In the genomic region with DNA sequence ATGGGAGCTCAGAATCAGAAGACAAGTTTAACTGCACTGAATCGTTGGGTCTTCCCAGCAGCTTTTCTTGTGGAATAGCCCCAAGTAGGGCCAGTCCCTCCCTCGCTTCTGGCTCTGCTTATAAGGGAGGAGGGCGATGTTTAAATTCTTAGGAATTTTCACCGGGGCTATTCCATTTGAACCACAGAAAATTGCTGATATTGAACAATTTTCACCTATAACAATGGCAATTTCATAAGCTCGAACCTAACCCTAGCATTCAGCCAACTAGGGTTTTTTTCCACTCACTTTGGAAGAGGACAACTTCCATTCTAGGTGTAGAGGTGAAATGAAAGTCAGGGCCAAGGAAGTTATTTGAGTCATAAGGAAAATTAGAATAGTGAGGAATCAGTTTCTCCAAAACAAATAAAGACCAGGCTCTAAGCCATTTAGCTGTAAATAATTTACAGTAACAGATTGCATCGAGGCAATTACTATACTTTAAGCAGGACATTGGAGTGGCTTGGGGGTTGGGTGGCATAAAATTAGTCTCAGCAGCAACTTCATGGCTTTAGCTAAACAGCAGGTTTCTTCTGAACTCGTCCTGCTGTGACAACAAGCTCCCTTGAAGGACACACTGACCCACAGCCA, we compare ENCODE assay signal across 36 cellular contexts. TPM values are rescaled to one million over a fixed set of nuclear protein-coding genes. Genes with fewer than 3 reads are reported as not detected.
"Had no signal": no experiment of that assay in that cellular context is flagged by ENCODE, and none has a peak within 500 bp of the region (broad histone marks: within the 10 kb centered on the region; RNA-seq: fewer than 3 reads in every experiment).

No MANE protein-coding gene starts in this region.

- H3K4me3 ChIP-seq: coronary artery, dorsolateral prefrontal cortex, left ventricle myocardium inferior, lung, sigmoid colon, smooth muscle cell, stomach, thyroid gland, upper lobe of left lung, vagina had no signal

- DNase-seq: activated CD4-positive, alpha-beta T cell treated with anti-CD3 and anti-CD28 coated beads for 36 hours; activated CD4-positive, alpha-beta T cell treated with anti-CD3 and anti-CD28 coated beads, Interleukin-2, amount 50 U/mL, for 48 hours; activated CD4-positive, CD25-positive, alpha-beta regulatory T cell; activated CD8-positive, alpha-beta memory T cell treated with anti-CD3 and anti-CD28 coated beads for 24 hours; activated effector memory CD4-positive, alpha-beta T cell treated with anti-CD3 and anti-CD28 coated beads, Interleukin-2, amount 50 U/mL, for 16 hours; activated naive CD4-positive, alpha-beta T cell treated with anti-CD3 and anti-CD28 coated beads, Interleukin-2, amount 10 ng/mL, durations not matched to agents 7 days and 5 days; activated naive CD8-positive, alpha-beta T cell treated with anti-CD3 and anti-CD28 coated beads, Interleukin-2, amount 10 ng/mL, durations not matched to agents 7 days and 5 days; brain microvascular endothelial cell; dorsolateral prefrontal cortex; foreskin fibroblast; head of caudate nucleus; hippocampal formation; left ventricle myocardium inferior; mesendoderm; natural killer cell; sigmoid colon; stimulated activated CD4-positive, alpha-beta T cell treated with anti-CD3 and anti-CD28 coated beads, Interleukin-1b, Interleukin-23, amount 100 ng/mL, for 48 hours; stimulated activated CD4-positive, alpha-beta T cell treated with anti-CD3 and anti-CD28 coated beads, Interleukin-4, amount 100 ng/mL, for 4 hours; stimulated activated CD8-positive, alpha-beta memory T cell treated with anti-CD3 and anti-CD28 coated beads, Interleukin-4, amount 100 ng/mL, for 48 hours; stimulated activated naive B cell treated with anti-CD40 and anti-IgM and Interleukin-4, amounts not matched to agents 10 μg/mL and 1 μg/mL and 100 μg/mL, for 72 hours; stomach; thyroid gland; upper lobe of left lung had no signal

- H3K36me3 ChIP-seq: brain microvascular endothelial cell, left ventricle myocardium inferior, sigmoid colon, stomach, thyroid gland, upper lobe of left lung, vagina had no signal

- ATAC-seq: activated CD4-positive, alpha-beta T cell treated with anti-CD3 and anti-CD28 coated beads for 36 hours; esophagus mucosa; natural killer cell; stimulated activated naive B cell treated with anti-CD40 and anti-IgM and Interleukin-4, amounts not matched to agents 10 μg/mL and 1 μg/mL and 100 μg/mL, for 72 hours had no signal

- H3K27me3 ChIP-seq: thyroid gland, upper lobe of left lung, vagina had no signal

- H3K27ac ChIP-seq: brain microvascular endothelial cell, coronary artery, dorsolateral prefrontal cortex, left ventricle myocardium inferior, sigmoid colon, stomach, thyroid gland, upper lobe of left lung, vagina had no signal

- H3K9me3 ChIP-seq: left ventricle myocardium inferior, sigmoid colon, stomach, thyroid gland, upper lobe of left lung, vagina had no signal

- FAIRE-seq: astrocyte, endothelial cell of umbilical vein had no signal

- H3K4me2 ChIP-seq: smooth muscle cell had no signal

- H3K4me1 ChIP-seq: left ventricle myocardium inferior, sigmoid colon, stomach, thyroid gland, vagina had no signal

RNA-seq across cellular contexts. Expression of a gene that starts 1.5 kb away (rescaled TPM):
- total RNA-seq: activated naive CD8-positive, alpha-beta T cell treated with anti-CD3 and anti-CD28 coated beads, Interleukin-2, amount 10 ng/mL, durations not matched to agents 7 days and 5 days; cardiac septum; left ventricle myocardium inferior; mononuclear cell; natural killer cell; omental fat pad; posterior vena cava; sigmoid colon; stomach; thyroid gland had no signal
- polyA plus RNA-seq: sigmoid colon, smooth muscle cell had no signal

RNA-seq across cellular contexts. Expression of a gene that starts 1.7 kb away (rescaled TPM):
- total RNA-seq: activated CD4-positive, alpha-beta T cell treated with anti-CD3 and anti-CD28 coated beads for 36 hours; activated naive CD8-positive, alpha-beta T cell treated with anti-CD3 and anti-CD28 coated beads, Interleukin-2, amount 10 ng/mL, durations not matched to agents 7 days and 5 days; astrocyte; cardiac septum; cerebellum; dorsolateral prefrontal cortex; endothelial cell of umbilical vein; esophagus mucosa; kidney epithelial cell; left ventricle myocardium inferior; mononuclear cell; natural killer cell; omental fat pad; posterior vena cava; sigmoid colon; smooth muscle cell; stomach; thyroid gland; vagina had no signal
- polyA plus RNA-seq: endothelial cell of umbilical vein, smooth muscle cell had no signal
